12 cellular contexts compared by ENCODE assay signal in genomic region chr4:107592518-107592917, GRCh38.
DNase-seq lines count a peak whose midpoint lies in the region; ATAC-seq lines count a peak whose summit lies in the region.
"Had no signal": no experiment of that assay in that cellular context is flagged by ENCODE, and none has a peak within 500 bp of the region (broad histone marks: within the 10 kb centered on the region; RNA-seq: fewer than 3 reads in every experiment).

No MANE protein-coding gene starts in this region.

- peak; percentile 92 for ATAC-seq in GM18867 (IDR thresholded peaks at IDR 0.05; ENCODE audit: unreplicated experiment)
- peak; percentile 93 for ATAC-seq in GM21619 (IDR thresholded peaks at IDR 0.05; ENCODE audit: unreplicated experiment)
- ATAC-seq in HG03354 (IDR thresholded peaks at IDR 0.05; ENCODE audit: poor library complexity, severe bottlenecking, unreplicated experiment) = peak; percentile 70
- ATAC-seq in GM21737 (IDR thresholded peaks at IDR 0.05; ENCODE audit: unreplicated experiment) = no peak
- ATAC-seq: heart left ventricle, Panc1 had no signal

- DNase-seq in SKM-1 (lab: John Stamatoyannopoulos, UW; ENCODE audit: unreplicated experiment) = peak; percentile 17
- no peak for DNase-seq in cerebellum (ENCODE audit: low spot score)
- DNase-seq in DMS53 treated with DMSO at 0.1 percent for 48 hours (lab: John Stamatoyannopoulos, UW; ENCODE audit: unreplicated experiment) = no peak
- DNase-seq in COLO829 (ENCODE audit: low spot score) = no peak
- DNase-seq: amygdala; heart left ventricle; stimulated activated CD4-positive, alpha-beta T cell treated with anti-CD3 and anti-CD28 coated beads, Interleukin-12 subunit alpha, Interleukin-12 subunit beta, amount 100 ng/mL, for 4 hours had no signal
